In genomic region chr10:85993840-85994507, GRCh38 we compare ENCODE assay signal across 28 cellular contexts.
"Had no signal": no experiment of that assay in that cellular context is flagged by ENCODE, and none has a peak within 500 bp of the region (broad histone marks: within the 10 kb centered on the region; RNA-seq: fewer than 3 reads in every experiment).

No MANE protein-coding gene starts in this region.

- ATAC-seq: activated CD8-positive, alpha-beta T cell treated with anti-CD3 and anti-CD28 coated beads, Interleukin-2, amount 10 ng/mL, durations not matched to agents 7 days and 5 days; activated naive CD8-positive, alpha-beta T cell treated with anti-CD3 and anti-CD28 coated beads, Interleukin-2, amount 50 U/mL, for 24 hours; PC-3 had no signal

- H3K4me3 ChIP-seq: Peyer's patch, SJSA1 had no signal

- FAIRE-seq: colon, TTC549 had no signal

- DNase-seq: activated CD4-positive, alpha-beta T cell treated with anti-CD3 and anti-CD28 coated beads, Interleukin-2, amount 10 ng/mL, durations not matched to agents 24 days and 14 days; activated CD4-positive, alpha-beta T cell treated with anti-CD3 and anti-CD28 coated beads, Interleukin-2, amount 50 U/mL, for 48 hours; activated CD8-positive, alpha-beta memory T cell treated with anti-CD3 and anti-CD28 coated beads, Interleukin-2, amount 50 U/mL, for 48 hours; activated CD8-positive, alpha-beta T cell treated with anti-CD3 and anti-CD28 coated beads, Interleukin-2, amount 10 ng/mL, durations not matched to agents 7 days and 5 days; activated effector memory CD4-positive, alpha-beta T cell treated with Interleukin-2 at 50 U/mL for 16 hours; activated naive CD4-positive, alpha-beta T cell treated with anti-CD3 and anti-CD28 coated beads, Interleukin-2, amount 10 ng/mL, durations not matched to agents 7 days and 5 days; activated naive CD8-positive, alpha-beta T cell treated with anti-CD3 and anti-CD28 coated beads, Interleukin-2, amount 50 U/mL, for 24 hours; activated T-cell treated with anti-CD3 and anti-CD28 coated beads, Interleukin-2, amount 50 U/mL, for 48 hours; anterior cingulate cortex; brain microvascular endothelial cell; central memory CD4-positive, alpha-beta T cell; NCI-H1092 treated with DMSO at 0.1 percent for 48 hours; NCI-H1417; NCI-H1694; NCI-H1930; NCI-H2081 treated with DMSO at 0.1 percent for 48 hours; NCI-H226; NCI-H524 treated with DMSO at 0.1 percent for 48 hours; NCI-H748 treated with DMSO at 0.1 percent for 48 hours; NK-92 treated with Interleukin-12 subunit alpha and Interleukin-12 subunit beta, amount 100 ng/mL, for 24 hours; PC-3; Peyer's patch; RPMI8226; SHP77 treated with DMSO at 0.1 percent for 48 hours; T1000 had no signal

- H3K9me3 ChIP-seq: Peyer's patch, SJSA1 had no signal

- H3K27me3 ChIP-seq: brain microvascular endothelial cell, Peyer's patch, SJSA1 had no signal

- H3K4me1 ChIP-seq: Peyer's patch, SJSA1 had no signal

- H3K36me3 ChIP-seq: brain microvascular endothelial cell, Peyer's patch, SJSA1 had no signal

- H3K27ac ChIP-seq: brain microvascular endothelial cell, Peyer's patch, SJSA1 had no signal
